9 cellular contexts compared by ENCODE assay signal in genomic region chr14:75222208-75222701, GRCh38. TPM values are rescaled to one million over a fixed set of nuclear protein-coding genes. Genes with fewer than 3 reads are reported as not detected.
A peak's percentile ranks its signal among the peaks of the same experiment; 100 is the strongest.
DNase-seq lines count a peak whose midpoint lies in the region; ATAC-seq and TF ChIP-seq lines count a peak whose summit lies in the region.
"Had no signal": no experiment of that assay in that cellular context is flagged by ENCODE, and none has a peak within 500 bp of the region (broad histone marks: within the 10 kb centered on the region; RNA-seq: fewer than 3 reads in every experiment).

No MANE protein-coding gene starts in this region.

- TF ChIP-seq CTCF in RWPE2 (IDR thresholded peaks at IDR 0.05; ENCODE audit: poor library complexity, severe bottlenecking), result peak; percentile 45
- no peak for TF ChIP-seq CTCF in heart right ventricle (IDR thresholded peaks at IDR 0.05)
- TF ChIP-seq CTCF in coronary artery (IDR thresholded peaks at IDR 0.05), result no peak

- H3K27ac ChIP-seq in RWPE2 (ENCODE audit: poor library complexity, severe bottlenecking), result peak overlapping the region; percentile 88
- peak overlapping the region in 1 of 10 donors; percentile 37 for H3K27ac ChIP-seq in heart right ventricle
- no peak overlapping the region for H3K27ac ChIP-seq in coronary artery
- H3K27ac ChIP-seq: SK-N-MC had no signal

- peak; percentile 44 for ATAC-seq in GM21825 (IDR thresholded peaks at IDR 0.05; ENCODE audit: unreplicated experiment)
- peak; percentile 97 for ATAC-seq in RWPE2 (ENCODE audit: low read depth)
- peak; percentile 38 to 89 (median 74) for ATAC-seq in heart right ventricle

- H3K4me3 ChIP-seq in RWPE2 (ENCODE audit: severe bottlenecking) (no peak overlapping the region), heart right ventricle (no peak overlapping the region), coronary artery (no peak overlapping the region)
- H3K4me3 ChIP-seq: SK-N-MC had no signal

- H3K27me3 ChIP-seq in RWPE2 (ENCODE audit: insufficient read depth, poor library complexity, severe bottlenecking) (no peaks in the 10 kb centered on the region), heart right ventricle (no peaks in the 10 kb centered on the region)

- 40 to 54% methylated on average over 12 of the region's 12 CpGs for WGBS in heart right ventricle, 2 donors

- no peaks in the 10 kb centered on the region for H3K36me3 ChIP-seq in RWPE2 (ENCODE audit: low read depth)
- no peaks in the 10 kb centered on the region for H3K36me3 ChIP-seq in heart right ventricle

- in situ Hi-C loops in ACHN (cut with HindIII; ENCODE audit: low pct_ligation_motif_present, low pct_unique_long_range_greater_than_20kb, low sequenced_read_pairs), result no loop called here

- H3K9me3 ChIP-seq in RWPE2 (ENCODE audit: severe bottlenecking) (no peaks in the 10 kb centered on the region), heart right ventricle (no peaks in the 10 kb centered on the region)

- intact Hi-C loops in heart right ventricle (cut with DNase I), result loop anchor here in 1 of 10 donors (10.0 kb wide), 1 partner anchor 273 kb away; no protein-coding TSS in a partner anchor

- DNase-seq in A172 (ENCODE audit: low spot score), result peak; percentile 70
- DNase-seq in RWPE2 (ENCODE audit: low spot score), result peak; percentile 97
- DNase-seq in heart right ventricle, result no peak
- DNase-seq in T-helper 9 cell, result no peak
- no peak for DNase-seq in NCI-H748 treated with DMSO at 0.1 percent for 48 hours (lab: John Stamatoyannopoulos, UW)
- DNase-seq in coronary artery (ENCODE audit: low spot score), result no peak
- DNase-seq in ACHN, result no peak

- H3K4me1 ChIP-seq in RWPE2 (ENCODE audit: insufficient read depth, poor library complexity, severe bottlenecking) (peaks cover 32% of the 10 kb centered on the region), heart right ventricle (peaks cover 0 to 42% (median 0%) of the 10 kb centered on the region in 9 donors)

RNA-seq across cellular contexts. Expression of gene TMED10, which starts 45.8 kb away (rescaled TPM):
- 155 and 159 TPM in 2 replicates for total RNA-seq in A172 (2014; rRNA removed; shearing (Covaris generic))
- 100 to 1,000 TPM; 219 to 366 (median 294) TPM for total RNA-seq in heart right ventricle
- 100 to 1,000 TPM in 1 of 2 donors, 10 to 100 TPM in 1; 29.1 to 196 TPM for polyA plus RNA-seq in heart right ventricle

RNA-seq across cellular contexts. Expression of gene FOS, which starts 56.4 kb away (rescaled TPM):
- total RNA-seq in A172 (2014; rRNA removed; shearing (Covaris generic)), result 0.89 and 2.2 TPM in 2 replicates
- 100 to 1,000 TPM in 3 of 10 donors, 10 to 100 TPM in 6, 1 to 10 TPM in 1; 9.3 to 173 (median 64.0) TPM for total RNA-seq in heart right ventricle
- 10 to 100 TPM; 17.3 to 49.9 TPM for polyA plus RNA-seq in heart right ventricle

Comparison
In these comparisons a context has a peak if more than half of its experiments do, and no peak if none do; other contexts are left out.
1. DNase-seq: peak in A172 (single experiment) and RWPE2 (single experiment); none in heart right ventricle (0 of 2), T-helper 9 cell (single experiment), NCI-H748 treated with DMSO at 0.1 percent for 48 hours (single experiment), coronary artery (single experiment) and ACHN (single experiment).
2. ATAC-seq: peak in every context shown above with its lines; median percentile 97 in RWPE2; 74 in heart right ventricle; 44 in GM21825.